Comparison of ENCODE assay signal across 8 cellular contexts in the genomic region with DNA sequence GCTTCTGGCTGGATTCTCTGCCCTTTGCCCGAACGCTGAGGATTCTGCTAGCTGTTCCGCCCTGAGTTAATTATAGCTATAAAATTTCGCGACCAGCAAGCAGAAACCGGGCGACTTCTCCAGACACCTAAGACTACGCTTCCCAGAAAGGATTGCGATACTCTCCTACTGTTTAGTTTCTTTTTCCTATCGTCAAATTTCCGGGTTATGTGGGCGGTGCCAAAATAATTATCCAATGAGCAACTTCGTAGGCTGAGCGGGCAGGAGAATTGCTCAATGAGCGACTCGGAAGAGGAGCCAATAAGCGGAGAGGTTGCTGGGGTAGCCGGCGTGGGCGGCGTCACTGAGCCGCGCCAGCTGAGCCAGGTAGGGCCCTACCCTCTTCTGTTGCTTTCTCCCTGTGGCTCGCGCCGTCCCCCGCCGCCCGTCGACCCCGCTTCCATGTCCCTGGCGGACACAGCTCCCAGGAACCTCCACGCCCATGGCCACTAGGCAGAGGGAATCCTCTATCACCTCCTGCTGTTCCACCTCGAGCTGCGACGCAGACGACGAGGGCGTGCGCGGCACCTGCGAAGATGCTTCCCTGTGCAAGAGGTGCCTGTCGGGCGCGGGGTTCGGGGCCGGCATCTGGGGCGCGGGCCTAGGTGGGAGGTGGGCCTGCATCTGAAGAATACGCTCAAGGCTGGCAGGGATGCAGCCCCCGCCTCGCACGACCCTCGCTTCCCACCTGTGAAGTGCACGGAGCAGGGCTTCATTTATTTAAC. TPM values are rescaled to one million over a fixed set of nuclear protein-coding genes. Genes with fewer than 3 reads are reported as not detected.
A peak's percentile ranks its signal among the peaks of the same experiment; 100 is the strongest.
DNase-seq lines count a peak whose midpoint lies in the region; ATAC-seq, FAIRE-seq and TF ChIP-seq lines count a peak whose summit lies in the region.

A gene (plus strand): TSS at position 340 of the 764 bp plus-strand sequence. CDS start 142 bp downstream, at position 482.

- DNase-seq in GM12865 (ENCODE audit: low read depth) = peak; percentile 97
- peak; percentile 98 for DNase-seq in NCI-H1417 treated with DMSO at 0.1 percent for 48 hours (lab: John Stamatoyannopoulos, UW)
- peak; percentile 97 for DNase-seq in SW480 (ENCODE audit: low spot score)
- peak; percentile 88 for DNase-seq in activated naive CD8-positive, alpha-beta T cell treated with anti-CD3 and anti-CD28 coated beads, Interleukin-2, amount 50 U/mL, for 24 hours
- DNase-seq in Right ventricle myocardium superior = peak; percentile 92
- DNase-seq in pancreas = peak; percentile 89 to 94 (median 94)
- peak; percentile 93 to 95 for DNase-seq in tibial artery

- H3K4me1 ChIP-seq in pancreas = peaks cover 6 to 17% (median 14%) of the 10 kb centered on the region in 3 donors
- H3K4me1 ChIP-seq in tibial artery = peaks cover 0 to 43% (median 30%) of the 10 kb centered on the region in 4 donors

- TF ChIP-seq CTCF in GM12865 (IDR thresholded peaks at IDR 0.05; ENCODE audit: insufficient read depth, low read depth, low read length, missing control alignments) = no peak
- no peak for TF ChIP-seq CTCF in pancreas (IDR thresholded peaks at IDR 0.05)
- no peak for TF ChIP-seq CTCF in tibial artery (IDR thresholded peaks at IDR 0.05)

- H3K9me3 ChIP-seq in pancreas (no peaks in the 10 kb centered on the region), tibial artery (no peaks in the 10 kb centered on the region)

- H3K27ac ChIP-seq in pancreas (peak within 1 kb of the TSS; percentile 38 to 69 (median 57)), tibial artery (peak within 1 kb of the TSS; percentile 80 to 86)

- peaks cover 1% of the 10 kb centered on the region for H3K36me3 Mint-ChIP-seq in activated naive CD8-positive, alpha-beta T cell treated with anti-CD3 and anti-CD28 coated beads, Interleukin-2, amount 50 U/mL, for 24 hours (ENCODE audit: low read depth)

- peak; percentile 95 for FAIRE-seq in pancreas (lab: Jason Lieb, UNC)

- H3K4me3 ChIP-seq in GM12865 (ENCODE audit: low read depth, low read length) = peak within 1 kb of the TSS; percentile 74
- H3K4me3 ChIP-seq in pancreas = peak within 1 kb of the TSS; percentile 86 to 97 (median 94)
- H3K4me3 ChIP-seq in tibial artery = peak within 1 kb of the TSS; percentile 94 to 99

- H3K27me3 ChIP-seq in pancreas (no peaks in the 10 kb centered on the region), tibial artery (no peaks in the 10 kb centered on the region)

- H3K4me3 Mint-ChIP-seq in activated naive CD8-positive, alpha-beta T cell treated with anti-CD3 and anti-CD28 coated beads, Interleukin-2, amount 50 U/mL, for 24 hours = peak within 1 kb of the TSS; percentile 87

- H3K27ac Mint-ChIP-seq in activated naive CD8-positive, alpha-beta T cell treated with anti-CD3 and anti-CD28 coated beads, Interleukin-2, amount 50 U/mL, for 24 hours = peak within 1 kb of the TSS; percentile 96

- no peaks in the 10 kb centered on the region for H3K9me3 Mint-ChIP-seq in activated naive CD8-positive, alpha-beta T cell treated with anti-CD3 and anti-CD28 coated beads, Interleukin-2, amount 50 U/mL, for 24 hours

- intact Hi-C loops in Right ventricle myocardium superior (cut with DNase I) (no loop called here), pancreas (cut with DNase I) (no loop called here), tibial artery (cut with DNase I; ENCODE audit: low total_unique reads) (no loop called here)

- peak; percentile 88 for ATAC-seq in HG02763 (IDR thresholded peaks at IDR 0.05; ENCODE audit: unreplicated experiment)
- ATAC-seq in activated naive CD8-positive, alpha-beta T cell treated with anti-CD3 and anti-CD28 coated beads, Interleukin-2, amount 50 U/mL, for 24 hours = peak; percentile 90
- peak; percentile 86 for ATAC-seq in Right ventricle myocardium superior (ENCODE audit: poor library complexity)
- ATAC-seq in pancreas = peak; percentile 89 to 91 (median 90)

- peaks cover 67% of the 10 kb centered on the region for H3K4me1 Mint-ChIP-seq in activated naive CD8-positive, alpha-beta T cell treated with anti-CD3 and anti-CD28 coated beads, Interleukin-2, amount 50 U/mL, for 24 hours

- WGBS in pancreas, 2 donors = 0 to 1% methylated on average over 55 of the region's 55 CpGs

- no peaks in the 10 kb centered on the region for H3K27me3 Mint-ChIP-seq in activated naive CD8-positive, alpha-beta T cell treated with anti-CD3 and anti-CD28 coated beads, Interleukin-2, amount 50 U/mL, for 24 hours

- H3K36me3 ChIP-seq in pancreas (no peaks in the 10 kb centered on the region), tibial artery (peaks cover 0 to 9% (median 0%) of the 10 kb centered on the region in 3 donors)

RNA-seq across cellular contexts. Expression of the gene that starts here (rescaled TPM):
- total RNA-seq in Right ventricle myocardium superior (32.1 TPM), pancreas (10 to 100 TPM; 23.2 to 35.0 (median 29.7) TPM)
- 10 to 100 TPM; 29.7 to 32.1 TPM for polyA plus RNA-seq in pancreas

Comparison
In these comparisons a context has a peak if more than half of its experiments do, and no peak if none do; other contexts are left out.
1. Peak in every context shown above with its lines: DNase-seq, ATAC-seq, H3K4me3 ChIP-seq and H3K27ac ChIP-seq.